Comparison of ENCODE assay signal across 17 cellular contexts in genomic region chr14:21022686-21023085, GRCh38. TPM values are rescaled to one million over a fixed set of nuclear protein-coding genes. Genes with fewer than 3 reads are reported as not detected.
DNase-seq lines count a peak whose midpoint lies in the region; ATAC-seq and TF ChIP-seq lines count a peak whose summit lies in the region.
"Had no signal": no experiment of that assay in that cellular context is flagged by ENCODE, and none has a peak within 500 bp of the region (broad histone marks: within the 10 kb centered on the region; RNA-seq: fewer than 3 reads in every experiment).

No MANE protein-coding gene starts in this region.

- no peak for TF ChIP-seq POLR2A in thyroid gland (IDR thresholded peaks at IDR 0.05)

- peaks cover 0 to 30% (median 0%) of the 10 kb centered on the region in 45 donors for H3K27me3 ChIP-seq in dorsolateral prefrontal cortex
- no peaks in the 10 kb centered on the region for H3K27me3 ChIP-seq in thyroid gland

- POLR2A ChIA-PET in naive thymus-derived CD8-positive, alpha-beta T cell (lab: Charles Lee): interaction anchor here (2.4 kb wide), 1 partner anchor 81 kb away, joined by 12 read pairs; no protein-coding TSS in a partner anchor

- no peaks in the 10 kb centered on the region for H3K36me3 Mint-ChIP-seq in activated naive CD8-positive, alpha-beta T cell
- H3K36me3 Mint-ChIP-seq in activated naive CD8-positive, alpha-beta T cell treated with anti-CD3 and anti-CD28 coated beads, Interleukin-2, amount 50 U/mL, for 24 hours (ENCODE audit: low read depth): no peaks in the 10 kb centered on the region
- peaks cover 0 to 41% (median 5%) of the 10 kb centered on the region in 3 donors for H3K36me3 Mint-ChIP-seq in naive thymus-derived CD8-positive, alpha-beta T cell
- H3K36me3 Mint-ChIP-seq: activated CD4-positive, alpha-beta memory T cell treated with anti-CD3 and anti-CD28 coated beads for 36 hours had no signal

- H3K27ac Mint-ChIP-seq in activated naive CD8-positive, alpha-beta T cell: no peak overlapping the region
- H3K27ac Mint-ChIP-seq in activated naive CD8-positive, alpha-beta T cell treated with anti-CD3 and anti-CD28 coated beads, Interleukin-2, amount 50 U/mL, for 24 hours: no peak overlapping the region
- peak overlapping the region in 5 of 10 donors; percentile 32 to 58 (median 38) for H3K27ac Mint-ChIP-seq in naive thymus-derived CD8-positive, alpha-beta T cell
- H3K27ac Mint-ChIP-seq: activated CD4-positive, alpha-beta memory T cell treated with anti-CD3 and anti-CD28 coated beads for 36 hours had no signal

- DNase-seq in activated naive CD8-positive, alpha-beta T cell treated with anti-CD3 and anti-CD28 coated beads, Interleukin-2, amount 50 U/mL, for 24 hours: no peak
- DNase-seq in dorsolateral prefrontal cortex (no peak), thyroid gland (no peak), SW480 (ENCODE audit: low spot score) (no peak)
- DNase-seq in naive thymus-derived CD8-positive, alpha-beta T cell: no peak
- DNase-seq in stimulated activated CD4-positive, alpha-beta T cell treated with anti-CD3 and anti-CD28 coated beads, Interleukin-4, amount 100 ng/mL, for 24 hours: no peak
- DNase-seq: activated CD4-positive, alpha-beta memory T cell treated with anti-CD3 and anti-CD28 coated beads for 36 hours; activated gamma-delta T cell; cerebellar nuclear complex; NCI-H1417; PC-3 had no signal

- no peak for ATAC-seq in activated naive CD8-positive, alpha-beta T cell treated with anti-CD3 and anti-CD28 coated beads, Interleukin-2, amount 50 U/mL, for 24 hours
- no peak for ATAC-seq in naive thymus-derived CD8-positive, alpha-beta T cell
- ATAC-seq in GM18867 (IDR thresholded peaks at IDR 0.05; ENCODE audit: unreplicated experiment): no peak
- ATAC-seq: PC-3 had no signal

- H3K36me3 ChIP-seq in thyroid gland: peaks cover 11 to 18% of the 10 kb centered on the region in 2 donors

- H3K27me3 Mint-ChIP-seq in activated naive CD8-positive, alpha-beta T cell: no peaks in the 10 kb centered on the region
- peaks cover 8% of the 10 kb centered on the region for H3K27me3 Mint-ChIP-seq in activated naive CD8-positive, alpha-beta T cell treated with anti-CD3 and anti-CD28 coated beads, Interleukin-2, amount 50 U/mL, for 24 hours
- H3K27me3 Mint-ChIP-seq in naive thymus-derived CD8-positive, alpha-beta T cell: peaks cover 0 to 7% (median 0%) of the 10 kb centered on the region in 5 donors
- H3K27me3 Mint-ChIP-seq: activated CD4-positive, alpha-beta memory T cell treated with anti-CD3 and anti-CD28 coated beads for 36 hours had no signal

- H3K4me1 Mint-ChIP-seq in activated naive CD8-positive, alpha-beta T cell (ENCODE audit: low read depth): peaks cover 19% of the 10 kb centered on the region
- H3K4me1 Mint-ChIP-seq in activated naive CD8-positive, alpha-beta T cell treated with anti-CD3 and anti-CD28 coated beads, Interleukin-2, amount 50 U/mL, for 24 hours: peaks cover 11% of the 10 kb centered on the region
- peaks cover 21 to 26% (median 24%) of the 10 kb centered on the region in 4 donors for H3K4me1 Mint-ChIP-seq in naive thymus-derived CD8-positive, alpha-beta T cell

- TF ChIP-seq CTCF in dorsolateral prefrontal cortex (IDR thresholded peaks at IDR 0.05 in 54 of 56, conservative IDR thresholded peaks at IDR 0.05 in 2 of 56; ENCODE audit: low read depth in 1 of 56, partially characterized antibody in 56 of 56) (no peak), thyroid gland (IDR thresholded peaks at IDR 0.05) (no peak)

- H3K4me3 Mint-ChIP-seq in activated naive CD8-positive, alpha-beta T cell: peak overlapping the region; percentile 89
- no peak overlapping the region for H3K4me3 Mint-ChIP-seq in activated naive CD8-positive, alpha-beta T cell treated with anti-CD3 and anti-CD28 coated beads, Interleukin-2, amount 50 U/mL, for 24 hours
- H3K4me3 Mint-ChIP-seq in naive thymus-derived CD8-positive, alpha-beta T cell: peak overlapping the region; percentile 3 to 94 (median 46)
- H3K4me3 Mint-ChIP-seq: activated CD4-positive, alpha-beta memory T cell treated with anti-CD3 and anti-CD28 coated beads for 36 hours had no signal

- intact Hi-C loops in dorsolateral prefrontal cortex (cut with DNase I): loop anchor here in 1 of 2 donors (5.0 kb wide), 1 partner anchor 50 kb away; the partner anchor contains the start of gene ARHGEF40
- intact Hi-C loops in thyroid gland (cut with DNase I): no loop called here

- peak overlapping the region in 56 of 59 donors; percentile 15 to 100 (median 99) for H3K27ac ChIP-seq in dorsolateral prefrontal cortex
- H3K27ac ChIP-seq in thyroid gland: peak overlapping the region in 2 of 3 donors; percentile 82 to 94

- peaks cover 8 to 23% of the 10 kb centered on the region in 2 donors for H3K4me1 ChIP-seq in thyroid gland

- no peaks in the 10 kb centered on the region for H3K9me3 Mint-ChIP-seq in activated naive CD8-positive, alpha-beta T cell (ENCODE audit: low read depth)
- no peaks in the 10 kb centered on the region for H3K9me3 Mint-ChIP-seq in activated naive CD8-positive, alpha-beta T cell treated with anti-CD3 and anti-CD28 coated beads, Interleukin-2, amount 50 U/mL, for 24 hours
- no peaks in the 10 kb centered on the region for H3K9me3 Mint-ChIP-seq in naive thymus-derived CD8-positive, alpha-beta T cell
- H3K9me3 Mint-ChIP-seq: activated CD4-positive, alpha-beta memory T cell treated with anti-CD3 and anti-CD28 coated beads for 36 hours had no signal

- WGBS in thyroid gland, 2 donors: 82 to 87% methylated on average over 5 of the region's 5 CpGs

- no peaks in the 10 kb centered on the region for H3K9me3 ChIP-seq in thyroid gland

- H3K4me3 ChIP-seq in dorsolateral prefrontal cortex: peak overlapping the region in 56 of 59 donors; percentile 12 to 95 (median 82)
- H3K4me3 ChIP-seq in thyroid gland (replicated peaks in 1 of 3): no peak overlapping the region
- H3K4me3 ChIP-seq: smooth muscle cell had no signal

RNA-seq across cellular contexts. Expression of gene NDRG2, which starts 2.2 kb away (rescaled TPM):
- total RNA-seq in dorsolateral prefrontal cortex: 1,000 to 10,000 TPM in 53 of 120 experiments, 100 to 1,000 TPM in 67; 513 to 2,446 (median 961) TPM
- total RNA-seq in naive thymus-derived CD8-positive, alpha-beta T cell: 10 to 100 TPM; 30.8 to 35.4 TPM
- 10 to 100 TPM; 24.6 to 32.7 (median 28.3) TPM for polyA plus RNA-seq in naive thymus-derived CD8-positive, alpha-beta T cell
- total RNA-seq in thyroid gland: 100 to 1,000 TPM; 152 to 212 (median 183) TPM

RNA-seq across cellular contexts. Expression of gene TPPP2, which starts 7.3 kb away (rescaled TPM):
- 1 to 10 TPM in 10 of 120 experiments, under 1 TPM in 18, not detected in 92; 0.29 to 2.2 (median 0.78) TPM for total RNA-seq in dorsolateral prefrontal cortex
- total RNA-seq in naive thymus-derived CD8-positive, alpha-beta T cell: not detected
- polyA plus RNA-seq in naive thymus-derived CD8-positive, alpha-beta T cell: not detected
- not detected for total RNA-seq in thyroid gland
- total RNA-seq: activated CD4-positive, alpha-beta memory T cell treated with anti-CD3 and anti-CD28 coated beads for 36 hours; myocyte; NCI-H460; PC-3; smooth muscle cell; urinary bladder had no signal
- polyA plus RNA-seq: urinary bladder had no signal

RNA-seq across cellular contexts. Expression of gene RNASE13, which starts 11.9 kb away (rescaled TPM):
- total RNA-seq in dorsolateral prefrontal cortex (under 1 TPM in 1 of 120 experiments, not detected in 119; 0.35 TPM), thyroid gland (not detected)
- total RNA-seq in naive thymus-derived CD8-positive, alpha-beta T cell: not detected
- not detected for polyA plus RNA-seq in naive thymus-derived CD8-positive, alpha-beta T cell
- total RNA-seq: activated CD4-positive, alpha-beta memory T cell treated with anti-CD3 and anti-CD28 coated beads for 36 hours; myocyte; NCI-H460; PC-3; smooth muscle cell; urinary bladder had no signal
- polyA plus RNA-seq: urinary bladder had no signal

RNA-seq across cellular contexts. Expression of gene RNASE7, which starts 19.5 kb away (rescaled TPM):
- total RNA-seq in dorsolateral prefrontal cortex (under 1 TPM in 2 of 120 experiments, not detected in 118; 0.53 to 0.96 TPM), thyroid gland (not detected)
- not detected for total RNA-seq in naive thymus-derived CD8-positive, alpha-beta T cell
- not detected for polyA plus RNA-seq in naive thymus-derived CD8-positive, alpha-beta T cell
- total RNA-seq: activated CD4-positive, alpha-beta memory T cell treated with anti-CD3 and anti-CD28 coated beads for 36 hours; myocyte; NCI-H460; PC-3; urinary bladder had no signal

RNA-seq across cellular contexts. Expression of gene SLC39A2, which starts 23.6 kb away (rescaled TPM):
- total RNA-seq in dorsolateral prefrontal cortex (1 to 10 TPM in 6 of 120 experiments, under 1 TPM in 21, not detected in 93; 0.37 to 1.5 (median 0.75) TPM), thyroid gland (not detected)
- total RNA-seq in naive thymus-derived CD8-positive, alpha-beta T cell: under 1 TPM; 0.80 to 0.91 TPM
- not detected for polyA plus RNA-seq in naive thymus-derived CD8-positive, alpha-beta T cell
- total RNA-seq: myocyte, NCI-H460, PC-3 had no signal

Comparison
In these comparisons a context has a peak if more than half of its experiments do, and no peak if none do; other contexts are left out.
1. H3K4me3 ChIP-seq: peak in dorsolateral prefrontal cortex (56 of 59); none in thyroid gland (0 of 3).
2. RNA of gene NDRG2, which starts 2.2 kb away (total RNA-seq): 513 to 2,446 TPM in dorsolateral prefrontal cortex and 152 to 212 TPM in thyroid gland; 30.8 to 35.4 TPM in naive thymus-derived CD8-positive, alpha-beta T cell; every median in the first group is over 4 times any median in the second.